Comparison of ENCODE assay signal across 2 cellular contexts in genomic region chr19:41925208-41926003, GRCh38.
TF ChIP-seq lines count a peak whose summit lies in the region.

No MANE protein-coding gene starts in this region.

TF ChIP-seq in GM23338, 12 proteins besides CTCF, POLR2A, EP300 and RAD21:
- TF ChIP-seq ZNF114 (CRISPR knock-in tag; IDR thresholded peaks at IDR 0.05) (no peak), NANOG (IDR thresholded peaks at IDR 0.05; ENCODE audit: borderline replicate concordance) (no peak), EZH2 (IDR thresholded peaks at IDR 0.05; ENCODE audit: low read depth, unreplicated experiment) (peak; percentile 38), REST (IDR thresholded peaks at IDR 0.05; ENCODE audit: unreplicated experiment) (no peak)

TF ChIP-seq in H1, 55 proteins besides CTCF, POLR2A, EP300 and RAD21:
- no peak for TF ChIP-seq SRF (IDR thresholded peaks at IDR 0.05; ENCODE audit: low read depth, low read length)
- TF ChIP-seq SUZ12 (IDR thresholded peaks at IDR 0.05; ENCODE audit: low read length) = peak; percentile 18; the same call in 1 of the 2 replicates
- peak; percentile 34 for TF ChIP-seq EZH2 (IDR thresholded peaks at IDR 0.05; ENCODE audit: low read depth, low read length, severe bottlenecking)
- no peak for TF ChIP-seq USF2 (IDR thresholded peaks at IDR 0.05; ENCODE audit: low read length)
- TF ChIP-seq GABPA (IDR thresholded peaks at IDR 0.05; ENCODE audit: borderline replicate concordance, insufficient read depth, low read length) = no peak
- TF ChIP-seq BACH1 (IDR thresholded peaks at IDR 0.05; ENCODE audit: low read length) = no peak
- TF ChIP-seq CHD1 (IDR thresholded peaks at IDR 0.05; ENCODE audit: low read depth, low read length) = no peak
